In the genomic region with DNA sequence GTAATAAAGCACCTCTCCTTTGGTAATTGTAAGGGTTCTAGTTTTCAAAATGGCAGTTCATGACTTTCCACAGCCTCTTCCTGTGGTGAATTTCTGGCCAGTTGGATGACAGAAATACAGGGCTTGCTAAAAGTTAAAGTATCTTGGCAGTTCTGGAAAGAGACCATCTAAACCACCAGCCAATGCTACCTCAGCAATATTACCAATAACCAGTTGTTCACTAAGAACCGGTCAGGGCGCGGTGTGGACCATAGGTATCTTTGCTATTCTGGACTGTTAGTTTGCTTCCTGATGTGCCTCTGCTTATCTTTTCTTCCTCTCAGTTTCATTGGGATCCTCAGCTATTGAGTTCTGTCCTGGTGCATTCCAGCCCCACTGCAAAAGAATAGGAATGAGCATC, we compare ENCODE assay signal across 25 cellular contexts.
DNase-seq lines count a peak whose midpoint lies in the region; ATAC-seq, FAIRE-seq and TF ChIP-seq lines count a peak whose summit lies in the region.
"Had no signal": no experiment of that assay in that cellular context is flagged by ENCODE, and none has a peak within 500 bp of the region (broad histone marks: within the 10 kb centered on the region; RNA-seq: fewer than 3 reads in every experiment).

No MANE protein-coding gene starts in this region.

- no peak overlapping the region for H3K4me3 ChIP-seq in DOHH2 (ENCODE audit: low read length)
- H3K4me3 ChIP-seq in IMR-90 (ENCODE audit: insufficient read depth, low read depth, low read length): no peak overlapping the region
- no peak overlapping the region for H3K4me3 ChIP-seq in K562
- H3K4me3 ChIP-seq: BLaER1 had no signal

- POLR2A ChIA-PET in IMR-90 (lab: Charles Lee; ENCODE audit: unreplicated experiment): no interaction called here
- POLR2A ChIA-PET in K562 (lab: Yijun Ruan, JAX): interaction anchor here (0.6 to 1.1 kb wide), 3 partner anchors 8 to 187 kb away, joined by 3 read pairs; no protein-coding TSS in a partner anchor

- H3F3A ChIP-seq in DOHH2 (ENCODE audit: control insufficient read depth, insufficient read depth): peaks cover 5% of the 10 kb centered on the region

- H3K18ac ChIP-seq in IMR-90 (ENCODE audit: low read depth, low read length): no peak overlapping the region

- H2AK5ac ChIP-seq in IMR-90 (ENCODE audit: low read depth, low read length): no peak overlapping the region

- TF ChIP-seq CTCF in DOHH2 (IDR thresholded peaks at IDR 0.05; ENCODE audit: low read depth, low read length, poor library complexity, severe bottlenecking): no peak
- no peak for TF ChIP-seq CTCF in IMR-90 (conservative IDR thresholded peaks at IDR 0.05; ENCODE audit: low read depth, low read length)
- no peak for TF ChIP-seq CTCF in K562 (IDR thresholded peaks at IDR 0.05 in 2 of 3, conservative IDR thresholded peaks at IDR 0.05 in 1 of 3; ENCODE audit: insufficient read depth in 2 of 3, low read depth in 1 of 3, low read length in 3 of 3)
- no peak for TF ChIP-seq CTCF in progenitor cell of endocrine pancreas (IDR thresholded peaks at IDR 0.05; ENCODE audit: unreplicated experiment)

- H4K5ac ChIP-seq in IMR-90 (ENCODE audit: low read depth, low read length): no peak overlapping the region

- in situ Hi-C loops in IMR-90 (cut with MboI; ENCODE audit: low sequenced_read_pairs): no loop called here
- in situ Hi-C loops in K562 (cut with MboI): no loop called here

- H3K4ac ChIP-seq in IMR-90 (ENCODE audit: low read depth, low read length): no peak overlapping the region

- H3K27me3 ChIP-seq in DOHH2 (ENCODE audit: control insufficient read depth, low read length): no peaks in the 10 kb centered on the region
- H3K27me3 ChIP-seq in IMR-90 (ENCODE audit: control insufficient read depth, insufficient read depth, low read length): no peaks in the 10 kb centered on the region
- no peaks in the 10 kb centered on the region for H3K27me3 ChIP-seq in K562 (ENCODE audit: control insufficient read depth in 2 of 2, insufficient read depth in 2 of 2, low read length in 2 of 2)
- H3K27me3 ChIP-seq: BE2C, BLaER1 had no signal

- H3K14ac ChIP-seq in IMR-90 (replicated peaks; ENCODE audit: low read depth, low read length): no peak overlapping the region

- H3K9me1 ChIP-seq in IMR-90 (ENCODE audit: insufficient read depth, low read length) (no peaks in the 10 kb centered on the region), K562 (ENCODE audit: control insufficient read depth, insufficient read depth, low read length) (no peaks in the 10 kb centered on the region)

- H2BK20ac ChIP-seq in IMR-90 (ENCODE audit: low read depth, low read length): no peak overlapping the region

- H4K20me1 ChIP-seq in DOHH2 (ENCODE audit: control insufficient read depth, insufficient read depth, low read depth, low read length) (no peaks in the 10 kb centered on the region), IMR-90 (ENCODE audit: insufficient read depth, low read length) (no peaks in the 10 kb centered on the region), K562 (replicated peaks; ENCODE audit: control insufficient read depth, insufficient read depth, low read length) (no peaks in the 10 kb centered on the region)
- H4K20me1 ChIP-seq: BLaER1 had no signal

- H3K9me2 ChIP-seq in DOHH2 (replicated peaks; ENCODE audit: control insufficient read depth, low read length): no peaks in the 10 kb centered on the region

- no peak overlapping the region for H3K56ac ChIP-seq in IMR-90 (ENCODE audit: extremely low read depth, insufficient read depth, low read length)

- no peaks in the 10 kb centered on the region for H3K36me3 Mint-ChIP-seq in progenitor cell of endocrine pancreas (ENCODE audit: insufficient read depth)
- H3K36me3 Mint-ChIP-seq: CD14-positive monocyte; CD4-positive, alpha-beta memory T cell; CD4-positive, CD25-positive, alpha-beta regulatory T cell; CD8-positive, alpha-beta memory T cell had no signal

- H3K27me3 Mint-ChIP-seq in progenitor cell of endocrine pancreas: no peaks in the 10 kb centered on the region
- H3K27me3 Mint-ChIP-seq: CD4-positive, alpha-beta memory T cell; CD4-positive, CD25-positive, alpha-beta regulatory T cell; CD8-positive, alpha-beta memory T cell had no signal

- no peak overlapping the region for H2BK5ac ChIP-seq in IMR-90 (ENCODE audit: low read depth, low read length, poor library complexity, severe bottlenecking)

- H3K36me3 ChIP-seq in DOHH2 (ENCODE audit: control insufficient read depth, low read length) (no peaks in the 10 kb centered on the region; the same call in 1 of the 2 replicates), IMR-90 (ENCODE audit: control insufficient read depth, insufficient read depth, low read length) (no peaks in the 10 kb centered on the region), K562 (ENCODE audit: control insufficient read depth, insufficient read depth, low read length) (no peaks in the 10 kb centered on the region)
- H3K36me3 ChIP-seq: BE2C, BLaER1 had no signal

- dilution Hi-C loops in IMR-90 (cut with HindIII; ENCODE audit: low sequenced_read_pairs, unreplicated experiment): no loop called here

- no peak overlapping the region for H2BK120ac ChIP-seq in IMR-90 (ENCODE audit: low read depth, low read length)

- H3K4me2 ChIP-seq in DOHH2 (ENCODE audit: low read length) (0 out of 2 replicates have a peak overlapping the region, but pooled peaks have one; percentile 4), IMR-90 (ENCODE audit: low read depth, low read length) (no peak overlapping the region), K562 (ENCODE audit: insufficient read depth, low read length) (no peak overlapping the region)
- H3K4me2 ChIP-seq: BLaER1 had no signal

- H2AK9ac ChIP-seq in IMR-90 (replicated peaks; ENCODE audit: low read depth, low read length, poor library complexity): no peak overlapping the region

- no peak for TF ChIP-seq POLR2A in GM12892 (IDR thresholded peaks at IDR 0.05; ENCODE audit: low read depth, low read length)
- TF ChIP-seq POLR2A in IMR-90 (IDR thresholded peaks at IDR 0.05; ENCODE audit: low read depth, low read length): no peak
- TF ChIP-seq POLR2A in K562 (conservative IDR thresholded peaks at IDR 0.05): no peak

- no peak overlapping the region for H3K27ac ChIP-seq in DOHH2 (ENCODE audit: low read depth, low read length)
- no peak overlapping the region for H3K27ac ChIP-seq in IMR-90 (ENCODE audit: insufficient read depth, low read length)
- no peak overlapping the region for H3K27ac ChIP-seq in K562 (ENCODE audit: extremely low read depth, low read depth, low read length)
- H3K27ac ChIP-seq: BLaER1 had no signal

- intact Hi-C loops in IMR-90 (cut with micrococcal nuclease) (no loop called here), K562 (cut with micrococcal nuclease) (no loop called here), Right ventricle myocardium inferior (cut with DNase I) (no loop called here)

- peaks cover 3% of the 10 kb centered on the region for H3K4me1 Mint-ChIP-seq in progenitor cell of endocrine pancreas (ENCODE audit: low read depth)

- no peak overlapping the region for H3K27ac Mint-ChIP-seq in progenitor cell of endocrine pancreas
- H3K27ac Mint-ChIP-seq: CD4-positive, alpha-beta memory T cell; CD4-positive, CD25-positive, alpha-beta regulatory T cell; CD8-positive, alpha-beta memory T cell had no signal

- H2AFZ ChIP-seq in IMR-90 (replicated peaks; ENCODE audit: low read length, poor library complexity) (no peak overlapping the region), K562 (ENCODE audit: low read depth, low read length) (no peak overlapping the region)

- H4K8ac ChIP-seq in IMR-90 (ENCODE audit: low read depth in 2 of 2, low read length in 2 of 2): no peak overlapping the region

- peak; percentile 51 for FAIRE-seq in GM12892 (lab: Jason Lieb, UNC)
- no peak for FAIRE-seq in K562 (lab: Jason Lieb, UNC)
- FAIRE-seq: GM12891 had no signal

- H3K79me2 ChIP-seq in DOHH2 (ENCODE audit: control insufficient read depth, low read length): peaks cover 97% of the 10 kb centered on the region
- peaks cover 60% of the 10 kb centered on the region for H3K79me2 ChIP-seq in K562 (ENCODE audit: control insufficient read depth, insufficient read depth, low read length)

- peaks cover 3 to 4% of the 10 kb centered on the region in 2 experiments; a peak in 1 of 4 replicates for H3K79me1 ChIP-seq in IMR-90 (ENCODE audit: low read depth in 1 of 2, low read length in 2 of 2)

- DNase-seq in GM12892 (ENCODE audit: insufficient read length) (no peak), IMR-90 (no peak), K562 (ENCODE audit: extremely low read depth in 1 of 4, low spot score in 3 of 4) (no peak), progenitor cell of endocrine pancreas (ENCODE audit: low spot score, unreplicated experiment) (no peak), Right ventricle myocardium inferior (ENCODE audit: missing footprints) (no peak)
- no peak for DNase-seq in stimulated activated CD4-positive, alpha-beta T cell treated with anti-CD3 and anti-CD28 coated beads, Interleukin-12 subunit alpha, Interleukin-12 subunit beta, amount 100 ng/mL, for 4 hours
- DNase-seq: 8988T; ACHN; BE2C; C1 segment of cervical spinal cord; CD4-positive, alpha-beta memory T cell; CD4-positive, CD25-positive, alpha-beta regulatory T cell; CD8-positive, alpha-beta memory T cell; COR-L47; DMS 273 treated with DMSO at 0.1 percent for 48 hours; DMS153; DMS53; DMS79; DND-41; GF-D8 had no signal

- TF ChIP-seq RAD21 in IMR-90 (IDR thresholded peaks at IDR 0.05; ENCODE audit: low read length) (no peak), K562 (CRISPR knock-in tag; conservative IDR thresholded peaks at IDR 0.05 in 1 of 2, IDR thresholded peaks at IDR 0.05 in 1 of 2) (no peak)

- no peak overlapping the region for H4K91ac ChIP-seq in IMR-90 (ENCODE audit: insufficient read depth, low read depth, low read length)

- BruUV-seq in IMR-90 (replicated peaks; lab: Mats Ljungman, UMichigan) (no TSS peak), K562 (replicated peaks; lab: Mats Ljungman, UMichigan) (no TSS peak)

- peaks cover 89% of the 10 kb centered on the region for H3K4me1 ChIP-seq in DOHH2 (ENCODE audit: control insufficient read depth, low read length)
- no peaks in the 10 kb centered on the region for H3K4me1 ChIP-seq in IMR-90 (ENCODE audit: control insufficient read depth, insufficient read depth, low read length)
- H3K4me1 ChIP-seq in K562 (replicated peaks in 1 of 2; ENCODE audit: control insufficient read depth in 2 of 2, insufficient read depth in 2 of 2, low read length in 2 of 2): no peaks in the 10 kb centered on the region
- H3K4me1 ChIP-seq: BE2C, BLaER1 had no signal

- TF ChIP-seq EP300 in K562 (IDR thresholded peaks at IDR 0.05; ENCODE audit: low read length): no peak

- WGBS in IMR-90 (ENCODE audit: extremely low coverage in 2 of 2, insufficient read length in 1 of 2), 2 experiments: no CpG with 5 or more reads among the region's 3 CpGs
- WGBS in K562 (ENCODE audit: insufficient coverage, low coverage, missing lambda C conversion rate): 94% methylated on average over 3 of the region's 3 CpGs

- H3K23ac ChIP-seq in IMR-90 (ENCODE audit: low read depth, low read length): no peak overlapping the region

- H3K9ac ChIP-seq in IMR-90 (ENCODE audit: low read depth, low read length): no peak overlapping the region
- no peak overlapping the region for H3K9ac ChIP-seq in K562 (ENCODE audit: insufficient read depth in 1 of 2, low read depth in 2 of 2, low read length in 2 of 2)
- H3K9ac ChIP-seq: BLaER1 had no signal

- no peaks in the 10 kb centered on the region for H3K9me3 Mint-ChIP-seq in progenitor cell of endocrine pancreas (ENCODE audit: low read depth)
- H3K9me3 Mint-ChIP-seq: CD14-positive monocyte; CD4-positive, alpha-beta memory T cell; CD8-positive, alpha-beta memory T cell had no signal

- ATAC-seq in IMR-90 (ENCODE audit: low read depth) (no peak), K562 (no peak), Right ventricle myocardium inferior (no peak), SK-N-SH treated with all-trans-retinoic acid at 6 μM for 48 hours (no peak)

- CTCF ChIA-PET in IMR-90 (lab: Yijun Ruan, JAX) (interaction anchor here (0.6 kb wide), 1 partner anchor 165 kb away, joined by 3 read pairs; no protein-coding TSS in a partner anchor), K562 (lab: Yijun Ruan, JAX; ENCODE audit: low intra/inter-chr PET ratio) (no interaction called here)

- H3K4me3 Mint-ChIP-seq in progenitor cell of endocrine pancreas (ENCODE audit: low read depth): no peak overlapping the region
- H3K4me3 Mint-ChIP-seq: CD14-positive monocyte; CD4-positive, alpha-beta memory T cell; CD4-positive, CD25-positive, alpha-beta regulatory T cell; CD8-positive, alpha-beta memory T cell had no signal

- no peak overlapping the region for H2BK15ac ChIP-seq in IMR-90 (ENCODE audit: low read depth, low read length)

- H3K9me3 ChIP-seq in DOHH2 (ENCODE audit: control insufficient read depth, insufficient read depth, low read length) (no peaks in the 10 kb centered on the region), IMR-90 (ENCODE audit: control insufficient read depth, insufficient read depth, low read length) (no peaks in the 10 kb centered on the region), K562 (replicated peaks; ENCODE audit: control insufficient read depth, insufficient read depth, low read depth, low read length) (no peaks in the 10 kb centered on the region)
- H3K9me3 ChIP-seq: BE2C, BLaER1 had no signal
